Comparison of ENCODE assay signal across 9 cellular contexts in the genomic region with DNA sequence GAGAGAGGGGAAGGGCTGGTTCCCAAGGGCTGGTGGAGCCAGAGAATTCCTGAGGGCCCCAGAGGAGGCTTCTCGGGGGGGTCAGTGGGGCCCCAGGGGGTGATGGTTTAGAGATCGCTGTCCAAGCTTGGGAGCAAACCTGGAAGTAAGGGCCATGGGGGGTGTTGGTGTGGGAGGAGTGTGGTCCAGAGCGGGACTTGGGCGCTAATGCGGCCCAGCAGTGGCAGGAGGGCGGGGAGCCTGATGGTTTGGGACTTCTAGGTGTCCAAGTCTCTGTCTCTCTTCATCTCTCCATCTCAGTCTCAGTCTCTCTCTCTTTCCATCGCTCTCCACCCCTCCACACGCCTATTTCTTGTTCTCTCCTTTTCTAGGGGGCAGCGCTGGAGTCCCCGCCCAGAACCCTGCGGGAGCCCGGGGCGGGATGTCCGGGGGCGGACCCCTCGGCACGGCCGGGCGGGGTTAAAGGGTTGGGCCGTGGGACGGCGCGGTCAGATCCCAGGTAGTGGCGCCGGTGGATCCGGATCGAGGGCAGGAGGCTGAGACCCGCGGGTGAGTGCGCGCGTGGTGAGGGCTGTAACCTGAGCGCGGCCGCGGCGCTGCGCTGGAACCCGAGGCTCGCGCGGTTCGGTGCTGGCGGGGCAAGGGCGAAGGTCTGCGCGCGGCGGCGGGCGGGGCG. TPM values are rescaled to one million over a fixed set of nuclear protein-coding genes. Genes with fewer than 3 reads are reported as not detected.
DNase-seq lines count a peak whose midpoint lies in the region; ATAC-seq and TF ChIP-seq lines count a peak whose summit lies in the region.
"Had no signal": no experiment of that assay in that cellular context is flagged by ENCODE, and none has a peak within 500 bp of the region (broad histone marks: within the 10 kb centered on the region; RNA-seq: fewer than 3 reads in every experiment).

Gene CYP4F22 (plus strand): TSS at position 491 of the 676 bp plus-strand sequence. CDS start 16,812 bp downstream, outside the sequence.

- H3K9ac ChIP-seq in IMR-90 (ENCODE audit: low read depth, low read length) = no peak within 1 kb of the TSS

- POLR2A ChIA-PET in IMR-90 (lab: Charles Lee; ENCODE audit: unreplicated experiment) = no interaction called here
- POLR2A ChIA-PET in activated CD4-positive, alpha-beta memory T cell treated with anti-CD3 and anti-CD28 coated beads, Interleukin-2, amount 10 ng/mL, durations not matched to agents 7 days and 5 days (lab: Charles Lee) = interaction anchor here (1.0 kb wide), 1 partner anchor 41 kb away, joined by 3 read pairs; no protein-coding TSS in a partner anchor

- H3K27me3 Mint-ChIP-seq in activated CD4-positive, alpha-beta memory T cell treated with anti-CD3 and anti-CD28 coated beads, Interleukin-2, amount 10 ng/mL, durations not matched to agents 7 days and 5 days = peaks cover 41% of the 10 kb centered on the region

- no peak within 1 kb of the TSS for H2AK9ac ChIP-seq in IMR-90 (replicated peaks; ENCODE audit: low read depth, low read length, poor library complexity)

- H3K18ac ChIP-seq in IMR-90 (ENCODE audit: low read depth, low read length) = no peak within 1 kb of the TSS

- H3K14ac ChIP-seq in IMR-90 (replicated peaks; ENCODE audit: low read depth, low read length) = no peak within 1 kb of the TSS

- peak within 1 kb of the TSS; percentile 32 for H2AFZ ChIP-seq in IMR-90 (replicated peaks; ENCODE audit: low read length, poor library complexity)

- intact Hi-C loops in IMR-90 (cut with micrococcal nuclease) (no loop called here), esophagus squamous epithelium (cut with DNase I) (no loop called here)

- H3K27ac ChIP-seq in IMR-90 (ENCODE audit: insufficient read depth, low read length) (no peak within 1 kb of the TSS), esophagus squamous epithelium (peak within 1 kb of the TSS in 2 of 4 donors; percentile 83 to 85)

- H3K4me1 Mint-ChIP-seq in activated CD4-positive, alpha-beta memory T cell treated with anti-CD3 and anti-CD28 coated beads, Interleukin-2, amount 10 ng/mL, durations not matched to agents 7 days and 5 days = peaks cover 31% of the 10 kb centered on the region

- in situ Hi-C loops in IMR-90 (cut with MboI; ENCODE audit: low sequenced_read_pairs) = no loop called here

- no peaks in the 10 kb centered on the region for H3K79me1 ChIP-seq in IMR-90 (ENCODE audit: low read depth in 1 of 2, low read length in 2 of 2)

- BruUV-seq in IMR-90 (replicated peaks; lab: Mats Ljungman, UMichigan) = no TSS peak

- no peak within 1 kb of the TSS for H3K27ac Mint-ChIP-seq in activated CD4-positive, alpha-beta memory T cell treated with anti-CD3 and anti-CD28 coated beads, Interleukin-2, amount 10 ng/mL, durations not matched to agents 7 days and 5 days

- H3K4ac ChIP-seq in IMR-90 (ENCODE audit: low read depth, low read length) = no peak within 1 kb of the TSS

- H3K9me1 ChIP-seq in IMR-90 (ENCODE audit: insufficient read depth, low read length) = no peaks in the 10 kb centered on the region; the same call in 1 of the 2 replicates

- H3K4me1 ChIP-seq in IMR-90 (ENCODE audit: control insufficient read depth, insufficient read depth, low read length) = no peaks in the 10 kb centered on the region
- H3K4me1 ChIP-seq in esophagus squamous epithelium = peaks cover 4 to 44% (median 7%) of the 10 kb centered on the region in 3 donors

- no peak within 1 kb of the TSS for H4K5ac ChIP-seq in IMR-90 (ENCODE audit: low read depth, low read length)

- no peak for TF ChIP-seq RAD21 in IMR-90 (IDR thresholded peaks at IDR 0.05; ENCODE audit: low read length)

- WGBS in IMR-90 (ENCODE audit: extremely low coverage in 2 of 2, insufficient read length in 1 of 2), 2 experiments = 1% methylated on average over 15 of the region's 52 CpGs; no CpG with 5 or more reads in 1 of the 2 experiments
- WGBS in esophagus squamous epithelium, 2 donors = 8 to 14% methylated on average over 17 to 24 of the region's 52 CpGs

- no peak within 1 kb of the TSS for H2BK5ac ChIP-seq in IMR-90 (ENCODE audit: low read depth, low read length, poor library complexity, severe bottlenecking)

- H3K36me3 Mint-ChIP-seq in activated CD4-positive, alpha-beta memory T cell treated with anti-CD3 and anti-CD28 coated beads, Interleukin-2, amount 10 ng/mL, durations not matched to agents 7 days and 5 days (ENCODE audit: low read depth) = no peaks in the 10 kb centered on the region

- no peak within 1 kb of the TSS for H2BK20ac ChIP-seq in IMR-90 (ENCODE audit: low read depth, low read length)

- no peak within 1 kb of the TSS for H4K8ac ChIP-seq in IMR-90 (ENCODE audit: low read depth in 2 of 2, low read length in 2 of 2)

- peak within 1 kb of the TSS; percentile 46 for H3K4me3 Mint-ChIP-seq in activated CD4-positive, alpha-beta memory T cell treated with anti-CD3 and anti-CD28 coated beads, Interleukin-2, amount 10 ng/mL, durations not matched to agents 7 days and 5 days

- no peak within 1 kb of the TSS for H3K4me2 ChIP-seq in IMR-90 (ENCODE audit: low read depth, low read length)

- no peak within 1 kb of the TSS for H2AK5ac ChIP-seq in IMR-90 (ENCODE audit: low read depth, low read length)

- CTCF ChIA-PET in IMR-90 (lab: Yijun Ruan, JAX) = no interaction called here
- CTCF ChIA-PET in activated CD4-positive, alpha-beta memory T cell treated with anti-CD3 and anti-CD28 coated beads, Interleukin-2, amount 10 ng/mL, durations not matched to agents 7 days and 5 days (lab: Charles Lee) = no interaction called here

- no peak within 1 kb of the TSS for H3K56ac ChIP-seq in IMR-90 (ENCODE audit: extremely low read depth, insufficient read depth, low read length)

- TF ChIP-seq POLR2A in IMR-90 (IDR thresholded peaks at IDR 0.05; ENCODE audit: low read depth, low read length) (no peak), esophagus squamous epithelium (IDR thresholded peaks at IDR 0.05) (no peak)

- H2BK15ac ChIP-seq in IMR-90 (ENCODE audit: low read depth, low read length) = no peak within 1 kb of the TSS

- H3K4me3 ChIP-seq in IMR-90 (ENCODE audit: insufficient read depth, low read depth, low read length) (no peak within 1 kb of the TSS), esophagus squamous epithelium (peak within 1 kb of the TSS; percentile 12 to 56 (median 36))

- dilution Hi-C loops in IMR-90 (cut with HindIII; ENCODE audit: low sequenced_read_pairs, unreplicated experiment) = no loop called here

- no peaks in the 10 kb centered on the region for H4K20me1 ChIP-seq in IMR-90 (ENCODE audit: insufficient read depth, low read length)

- no peaks in the 10 kb centered on the region for H3K9me3 ChIP-seq in IMR-90 (ENCODE audit: control insufficient read depth, insufficient read depth, low read length)
- no peaks in the 10 kb centered on the region for H3K9me3 ChIP-seq in esophagus squamous epithelium

- H3K9me3 Mint-ChIP-seq in activated CD4-positive, alpha-beta memory T cell treated with anti-CD3 and anti-CD28 coated beads, Interleukin-2, amount 10 ng/mL, durations not matched to agents 7 days and 5 days = no peaks in the 10 kb centered on the region

- no peak within 1 kb of the TSS for H3K23ac ChIP-seq in IMR-90 (ENCODE audit: low read depth, low read length)

- ATAC-seq in IMR-90 (ENCODE audit: low read depth) (no peak), HG03108 (IDR thresholded peaks at IDR 0.05; ENCODE audit: unreplicated experiment) (no peak)

- DNase-seq in IMR-90 = no peak
- DNase-seq in activated CD4-positive, alpha-beta memory T cell treated with anti-CD3 and anti-CD28 coated beads, Interleukin-2, amount 10 ng/mL, durations not matched to agents 7 days and 5 days = no peak
- no peak for DNase-seq in esophagus squamous epithelium (lab: John Stamatoyannopoulos, UW)
- DNase-seq in stimulated activated CD8-positive, alpha-beta memory T cell treated with anti-CD3 and anti-CD28 coated beads, Interleukin-4, amount 100 ng/mL, for 48 hours = peak; percentile 44
- DNase-seq in NCI-H524 treated with DMSO at 0.1 percent for 48 hours (lab: John Stamatoyannopoulos, UW) = no peak
- no peak for DNase-seq in NCI-H1417 treated with DMSO at 0.1 percent for 48 hours (lab: John Stamatoyannopoulos, UW)
- DNase-seq: NCI-H146 had no signal

- no peak within 1 kb of the TSS for H2BK120ac ChIP-seq in IMR-90 (ENCODE audit: low read depth, low read length)

- H3K27me3 ChIP-seq in IMR-90 (ENCODE audit: control insufficient read depth, insufficient read depth, low read length) (peaks cover 11% of the 10 kb centered on the region; the same call in 1 of the 2 replicates), esophagus squamous epithelium (peaks cover 0 to 79% (median 4%) of the 10 kb centered on the region in 4 donors)

- no peak for TF ChIP-seq CTCF in IMR-90 (conservative IDR thresholded peaks at IDR 0.05; ENCODE audit: low read depth, low read length)
- no peak for TF ChIP-seq CTCF in esophagus squamous epithelium (IDR thresholded peaks at IDR 0.05)

- H3K36me3 ChIP-seq in IMR-90 (ENCODE audit: control insufficient read depth, insufficient read depth, low read length) (no peaks in the 10 kb centered on the region), esophagus squamous epithelium (no peaks in the 10 kb centered on the region)

- H4K91ac ChIP-seq in IMR-90 (ENCODE audit: insufficient read depth, low read depth, low read length) = no peak within 1 kb of the TSS

TF ChIP-seq in IMR-90, 13 proteins besides CTCF, POLR2A, EP300 and RAD21 (continues in another document):
- TF ChIP-seq CHD1 (IDR thresholded peaks at IDR 0.05; ENCODE audit: low read depth, low read length) = no peak
- no peak for TF ChIP-seq NFE2L2 (IDR thresholded peaks at IDR 0.05; ENCODE audit: low read depth, low read length)
- no peak for TF ChIP-seq BHLHE40 (IDR thresholded peaks at IDR 0.05; ENCODE audit: low read depth, low read length)
- TF ChIP-seq RFX5 (IDR thresholded peaks at IDR 0.05; ENCODE audit: low read depth, low read length) = no peak
- TF ChIP-seq SMC3 (IDR thresholded peaks at IDR 0.05; ENCODE audit: low read depth, low read length) = no peak
- TF ChIP-seq, protein P1, sequence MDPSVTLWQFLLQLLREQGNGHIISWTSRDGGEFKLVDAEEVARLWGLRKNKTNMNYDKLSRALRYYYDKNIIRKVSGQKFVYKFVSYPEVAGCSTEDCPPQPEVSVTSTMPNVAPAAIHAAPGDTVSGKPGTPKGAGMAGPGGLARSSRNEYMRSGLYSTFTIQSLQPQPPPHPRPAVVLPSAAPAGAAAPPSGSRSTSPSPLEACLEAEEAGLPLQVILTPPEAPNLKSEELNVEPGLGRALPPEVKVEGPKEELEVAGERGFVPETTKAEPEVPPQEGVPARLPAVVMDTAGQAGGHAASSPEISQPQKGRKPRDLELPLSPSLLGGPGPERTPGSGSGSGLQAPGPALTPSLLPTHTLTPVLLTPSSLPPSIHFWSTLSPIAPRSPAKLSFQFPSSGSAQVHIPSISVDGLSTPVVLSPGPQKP (IDR thresholded peaks at IDR 0.05; ENCODE audit: borderline replicate concordance, low read depth, low read length) = no peak

RNA-seq across cellular contexts. Expression of gene CYP4F22, which starts in this region (rescaled TPM):
- total RNA-seq in IMR-90 (2012; rRNA removed) = not detected in 2 replicates
- polyA plus RNA-seq in IMR-90 (2012; rRNA removed) = not detected in 2 replicates
- not detected in 2 replicates for polyA plus RNA-seq in IMR-90 (2012; cell fraction: cytosol; rRNA removed)
- not detected in 2 replicates for polyA plus RNA-seq in IMR-90 (2012; cell fraction: nucleus; rRNA removed; ENCODE audit: low replicate concordance)
- 1 to 10 TPM; 1.4 TPM for total RNA-seq in activated CD4-positive, alpha-beta memory T cell treated with anti-CD3 and anti-CD28 coated beads, Interleukin-2, amount 10 ng/mL, durations not matched to agents 7 days and 5 days
- 10 to 100 TPM in 2 of 4 donors, 1 to 10 TPM in 2; 3.2 to 19.4 (median 11.1) TPM for total RNA-seq in esophagus squamous epithelium
- total RNA-seq: SK-MEL-5 had no signal
